ENCODE assay signal across 11 cellular contexts in genomic region chr20:10665027-10665561, GRCh38. TPM values are rescaled to one million over a fixed set of nuclear protein-coding genes. Genes with fewer than 3 reads are reported as not detected.
DNase-seq lines count a peak whose midpoint lies in the region; ATAC-seq, FAIRE-seq and TF ChIP-seq lines count a peak whose summit lies in the region.
"Had no signal": no experiment of that assay in that cellular context is flagged by ENCODE, and none has a peak within 500 bp of the region (broad histone marks: within the 10 kb centered on the region; RNA-seq: fewer than 3 reads in every experiment).

No MANE protein-coding gene starts in this region.

- H3K4me3 ChIP-seq in LNCaP clone FGC (ENCODE audit: low read depth, low read length) (peak overlapping the region; percentile 17; the same call in 1 of the 2 replicates), bronchial epithelial cell (ENCODE audit: low read depth, low read length) (no peak overlapping the region), lower lobe of right lung (peak overlapping the region; percentile 7), thymus (ENCODE audit: low read length) (no peak overlapping the region)

- WGBS in thymus: 89% methylated on average over 7 of the region's 7 CpGs

- ATAC-seq in lower lobe of right lung: no peak
- ATAC-seq in GM18858 (IDR thresholded peaks at IDR 0.05; ENCODE audit: unreplicated experiment): no peak
- ATAC-seq: activated CD8-positive, alpha-beta T cell treated with anti-CD3 and anti-CD28 coated beads, Interleukin-2, amount 10 ng/mL, durations not matched to agents 7 days and 5 days had no signal

- H3K27me3 ChIP-seq in bronchial epithelial cell (ENCODE audit: control insufficient read depth, insufficient read depth, low read length) (no peaks in the 10 kb centered on the region), lower lobe of right lung (ENCODE audit: low read depth) (no peaks in the 10 kb centered on the region), thymus (ENCODE audit: control insufficient read depth, insufficient read depth) (peaks cover 4% of the 10 kb centered on the region)
- H3K27me3 ChIP-seq: neutrophil had no signal

- H3K9me3 ChIP-seq in lower lobe of right lung (no peaks in the 10 kb centered on the region), thymus (ENCODE audit: control insufficient read depth) (no peaks in the 10 kb centered on the region)
- H3K9me3 ChIP-seq: neutrophil had no signal

- peaks cover 79% of the 10 kb centered on the region for H3K4me1 ChIP-seq in lower lobe of right lung
- no peaks in the 10 kb centered on the region for H3K4me1 ChIP-seq in thymus (ENCODE audit: control insufficient read depth, insufficient read depth, low read length)

- DNase-seq in LNCaP clone FGC (ENCODE audit: low read depth) (peak; percentile 85), bronchial epithelial cell (ENCODE audit: low read depth) (peak; percentile 85), lower lobe of right lung (no peak), DMS114 treated with DMSO at 0.1 percent for 48 hours (lab: John Stamatoyannopoulos, UW; ENCODE audit: unreplicated experiment) (no peak), medulla oblongata (ENCODE audit: extremely low spot score) (no peak)
- DNase-seq: activated CD8-positive, alpha-beta T cell treated with anti-CD3 and anti-CD28 coated beads, Interleukin-2, amount 10 ng/mL, durations not matched to agents 7 days and 5 days; activated naive CD8-positive, alpha-beta T cell treated with anti-CD3 and anti-CD28 coated beads, Interleukin-2, amount 10 ng/mL, durations not matched to agents 7 days and 5 days had no signal

- TF ChIP-seq CTCF in LNCaP clone FGC (IDR thresholded peaks at IDR 0.05; ENCODE audit: control insufficient read depth, extremely low read depth, insufficient read depth) (no peak), bronchial epithelial cell (IDR thresholded peaks at IDR 0.05; ENCODE audit: insufficient read depth, low read length, severe bottlenecking) (no peak), lower lobe of right lung (IDR thresholded peaks at IDR 0.05) (no peak)

- H3K36me3 ChIP-seq in bronchial epithelial cell (ENCODE audit: control insufficient read depth, insufficient read depth, low read length) (peaks cover 38% of the 10 kb centered on the region), lower lobe of right lung (peaks cover 67% of the 10 kb centered on the region), thymus (ENCODE audit: control insufficient read depth, insufficient read depth) (no peaks in the 10 kb centered on the region)

- peak overlapping the region; percentile 49 for H3K27ac ChIP-seq in lower lobe of right lung
- H3K27ac ChIP-seq in thymus (ENCODE audit: low read depth): peak overlapping the region; percentile 8
- H3K27ac ChIP-seq: neutrophil had no signal

- FAIRE-seq in bronchial epithelial cell (lab: Jason Lieb, UNC): no peak
- FAIRE-seq: urothelium cell line had no signal

- intact Hi-C loops in lower lobe of right lung (cut with DNase I): no loop called here

RNA-seq across cellular contexts. Expression of gene JAG1, which starts 8.7 kb away (rescaled TPM):
- total RNA-seq in bronchial epithelial cell (225 and 310 TPM in 2 replicates), lower lobe of right lung (60.1 TPM)
- polyA plus RNA-seq in thymus: 18.4 TPM

Comparison
In these comparisons a context has a peak if more than half of its experiments do, and no peak if none do; other contexts are left out.
1. DNase-seq: peak in LNCaP clone FGC (single experiment) and bronchial epithelial cell (single experiment); none in lower lobe of right lung (single experiment), DMS114 treated with DMSO at 0.1 percent for 48 hours (single experiment) and medulla oblongata (single experiment).
2. H3K4me3 ChIP-seq: peak in LNCaP clone FGC (single experiment) and lower lobe of right lung (single experiment); none in bronchial epithelial cell (single experiment) and thymus (single experiment).